ENCODE assay signal across 14 cellular contexts in genomic region chr2:121881950-121882349, GRCh38.
DNase-seq lines count a peak whose midpoint lies in the region; ATAC-seq lines count a peak whose summit lies in the region.
"Had no signal": no experiment of that assay in that cellular context is flagged by ENCODE, and none has a peak within 500 bp of the region (broad histone marks: within the 10 kb centered on the region; RNA-seq: fewer than 3 reads in every experiment).

No MANE protein-coding gene starts in this region.

- peak; percentile 71 for DNase-seq in ELF-1 (ENCODE audit: low read depth, low spot score)
- DNase-seq in islet precursor cell: peak; percentile 71
- DNase-seq in mesenteric fat pad (ENCODE audit: low spot score): peak; percentile 22
- no peak for DNase-seq in stimulated activated naive CD4-positive, alpha-beta T cell treated with Interleukin-2 at 50 U/mL for 16 hours (lab: John Stamatoyannopoulos, UW)
- DNase-seq: AML-193; Calu3; CD4-positive, alpha-beta T cell; CD8-positive, alpha-beta T cell; DMS79 treated with DMSO at 0.1 percent for 48 hours; GDM1 had no signal

- ATAC-seq in GM21723 (IDR thresholded peaks at IDR 0.05; ENCODE audit: unreplicated experiment): no peak
- no peak for ATAC-seq in GM18517 (IDR thresholded peaks at IDR 0.05; ENCODE audit: unreplicated experiment)
- ATAC-seq: A549; CD8-positive, alpha-beta T cell; GM12878 had no signal
